ENCODE assay signal across 9 cellular contexts in the genomic region with DNA sequence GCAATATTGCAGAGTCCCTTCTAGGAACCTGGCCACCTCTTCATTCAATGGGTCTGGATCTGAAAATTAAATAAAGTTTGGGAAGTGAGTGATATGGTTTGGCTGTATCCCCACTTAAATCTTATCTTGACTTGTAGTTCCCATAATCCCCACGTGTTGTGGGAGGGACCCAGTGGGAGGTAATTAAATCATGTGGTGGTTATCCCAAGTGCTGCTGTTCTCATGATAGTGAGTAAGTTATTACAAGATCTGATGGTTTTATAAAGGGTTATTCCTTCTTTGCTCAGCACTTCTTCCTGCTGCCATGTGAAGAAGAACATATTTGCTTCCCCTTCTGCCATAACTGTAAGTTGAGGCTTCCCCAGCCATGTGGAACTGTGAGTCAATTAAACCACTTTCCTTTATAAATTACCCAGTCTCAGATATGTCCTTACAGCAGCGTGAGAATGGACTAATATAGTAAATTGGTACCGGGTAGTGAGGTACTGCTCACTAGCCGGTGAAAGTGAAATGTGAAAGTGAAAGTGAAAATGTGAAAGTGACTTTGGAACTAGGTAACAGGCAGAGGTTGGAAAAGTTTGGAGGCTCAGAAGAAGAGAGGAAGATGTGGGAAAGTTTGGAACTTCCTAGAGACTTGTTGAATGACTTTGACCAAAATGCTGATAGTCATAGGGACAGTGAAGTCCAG. TPM values are rescaled to one million over a fixed set of nuclear protein-coding genes. Genes with fewer than 3 reads are reported as not detected.
A peak's percentile ranks its signal among the peaks of the same experiment; 100 is the strongest.
DNase-seq lines count a peak whose midpoint lies in the region; ATAC-seq and TF ChIP-seq lines count a peak whose summit lies in the region.
"Not testable (repeated sequence)": the region's sequence is repeated elsewhere in the genome, so short reads cannot be mapped to it uniquely, and the experiment has no call there.
"Had no signal": no experiment of that assay in that cellular context is flagged by ENCODE, and none has a peak within 500 bp of the region (broad histone marks: within the 10 kb centered on the region; RNA-seq: fewer than 3 reads in every experiment).

No MANE protein-coding gene starts in this region.

- not testable (repeated sequence) for TF ChIP-seq CTCF in AG04450 (IDR thresholded peaks at IDR 0.05; ENCODE audit: low read depth, low read length); OCI-LY1 (IDR thresholded peaks at IDR 0.05; ENCODE audit: low read length); heart left ventricle (IDR thresholded peaks at IDR 0.05); mucosa of descending colon (IDR thresholded peaks at IDR 0.05)

- not testable (repeated sequence) for H3K27me3 Mint-ChIP-seq in activated CD4-positive, alpha-beta T cell treated with anti-CD3 and anti-CD28 coated beads, Interleukin-2, amount 10 ng/mL, durations not matched to agents 24 days and 14 days

- H3K9ac ChIP-seq in OCI-LY1 (ENCODE audit: low read length); skeletal muscle tissue (ENCODE audit: low read depth in 1 of 3, low read length in 3 of 3): not testable (repeated sequence)

- CTCF ChIA-PET in AG04450 (lab: Charles Lee) = not testable (repeated sequence)

- not testable (repeated sequence) for H3K27ac ChIP-seq in AG04450 (ENCODE audit: low read depth, low read length); OCI-LY1 (ENCODE audit: low read depth, low read length, poor library complexity, severe bottlenecking); skeletal muscle tissue (ENCODE audit: low read depth, low read length)
- H3K27ac ChIP-seq in heart left ventricle = peak overlapping the region in 6 of 12 donors; percentile 13 to 78 (median 51)

- not testable (repeated sequence) for H3K9me2 ChIP-seq in OCI-LY1 (ENCODE audit: low read depth, low read length)

- not testable (repeated sequence) for H3K36me3 ChIP-seq in OCI-LY1 (ENCODE audit: insufficient read depth, low read length); heart left ventricle; mucosa of descending colon (ENCODE audit: low read depth); skeletal muscle tissue (ENCODE audit: control insufficient read depth in 3 of 3, insufficient read depth in 3 of 3, low read length in 3 of 3)

- not testable (repeated sequence) for H4K20me1 ChIP-seq in OCI-LY1 (ENCODE audit: insufficient read depth, low read length)

- peak overlapping the region; percentile 24 for H3K4me3 Mint-ChIP-seq in activated CD4-positive, alpha-beta T cell treated with anti-CD3 and anti-CD28 coated beads, Interleukin-2, amount 10 ng/mL, durations not matched to agents 24 days and 14 days

- H3K4me1 Mint-ChIP-seq in activated CD4-positive, alpha-beta T cell treated with anti-CD3 and anti-CD28 coated beads, Interleukin-2, amount 10 ng/mL, durations not matched to agents 24 days and 14 days = not testable (repeated sequence)

- H3K4me3 ChIP-seq in AG04450 (ENCODE audit: low read depth, low read length) = peak overlapping the region; percentile 7; the same call in 1 of the 2 replicates
- peak overlapping the region; percentile 25 for H3K4me3 ChIP-seq in OCI-LY1 (ENCODE audit: low read depth, low read length, poor library complexity, severe bottlenecking)
- peak overlapping the region in 10 of 12 donors; percentile 33 to 61 (median 46) for H3K4me3 ChIP-seq in heart left ventricle
- not testable (repeated sequence) for H3K4me3 ChIP-seq in mucosa of descending colon
- H3K4me3 ChIP-seq in skeletal muscle tissue (ENCODE audit: low read length in 3 of 3) = peak overlapping the region; percentile 28 to 58 (median 57)

- H3K4me2 ChIP-seq in OCI-LY1 (ENCODE audit: low read length) = peak overlapping the region; percentile 11; the same call in 1 of the 2 replicates

- H3K27ac Mint-ChIP-seq in activated CD4-positive, alpha-beta T cell treated with anti-CD3 and anti-CD28 coated beads, Interleukin-2, amount 10 ng/mL, durations not matched to agents 24 days and 14 days = not testable (repeated sequence)

- not testable (repeated sequence) for H3K36me3 Mint-ChIP-seq in activated CD4-positive, alpha-beta T cell treated with anti-CD3 and anti-CD28 coated beads, Interleukin-2, amount 10 ng/mL, durations not matched to agents 24 days and 14 days (ENCODE audit: low read depth)

- ATAC-seq in heart left ventricle (peak in 2 of 4 donors; percentile 61), mucosa of descending colon (peak; percentile 80)

- peaks cover 15% of the 10 kb centered on the region for H3K9me3 Mint-ChIP-seq in activated CD4-positive, alpha-beta T cell treated with anti-CD3 and anti-CD28 coated beads, Interleukin-2, amount 10 ng/mL, durations not matched to agents 24 days and 14 days

- TF ChIP-seq POLR2A in heart left ventricle (IDR thresholded peaks at IDR 0.05) = not testable (repeated sequence)

- POLR2A ChIA-PET in AG04450 (lab: Yijun Ruan, JAX) = not testable (repeated sequence)

- not testable (repeated sequence) for H3K79me2 ChIP-seq in OCI-LY1 (ENCODE audit: insufficient read depth, low read length)

- not testable (repeated sequence) for H3K27me3 ChIP-seq in AG04450 (ENCODE audit: control insufficient read depth, insufficient read depth, low read length); OCI-LY1 (ENCODE audit: insufficient read depth, low read length); heart left ventricle; skeletal muscle tissue (ENCODE audit: control insufficient read depth in 3 of 3, insufficient read depth in 3 of 3, low read length in 3 of 3)

- H3F3A ChIP-seq in OCI-LY1 (ENCODE audit: insufficient read depth, low read length) = not testable (repeated sequence)

- not testable (repeated sequence) for H3K4me1 ChIP-seq in OCI-LY1 (ENCODE audit: insufficient read depth, low read length, severe bottlenecking); skeletal muscle tissue (ENCODE audit: control insufficient read depth in 3 of 3, insufficient read depth in 3 of 3, low read length in 3 of 3)
- H3K4me1 ChIP-seq in heart left ventricle (peaks cover 0 to 11% (median 0%) of the 10 kb centered on the region in 12 donors), mucosa of descending colon (ENCODE audit: low read depth) (peaks cover 11% of the 10 kb centered on the region)

- H2AFZ ChIP-seq in OCI-LY1 (ENCODE audit: low read length) = not testable (repeated sequence)

- intact Hi-C loops in activated CD4-positive, alpha-beta T cell treated with anti-CD3 and anti-CD28 coated beads, Interleukin-2, amount 10 ng/mL, durations not matched to agents 24 days and 14 days (cut with micrococcal nuclease); heart left ventricle (cut with DNase I); mucosa of descending colon (cut with DNase I, micrococcal nuclease): not testable (repeated sequence)

- WGBS in heart left ventricle, 4 donors = 18 to 36% (median 26%) methylated on average over 4 of the region's 4 CpGs

- not testable (repeated sequence) for H3K9me3 ChIP-seq in AG04450 (ENCODE audit: control insufficient read depth, insufficient read depth, low read length); OCI-LY1 (ENCODE audit: low read length); mucosa of descending colon; skeletal muscle tissue (ENCODE audit: control insufficient read depth in 3 of 3, low read length in 3 of 3)
- H3K9me3 ChIP-seq in heart left ventricle = peaks cover 0 to 13% (median 0%) of the 10 kb centered on the region in 12 donors

- not testable (repeated sequence) for DNase-seq in AG04450 (ENCODE audit: low read depth, low spot score); heart left ventricle
- DNase-seq in GOT3 (lab: John Stamatoyannopoulos, UW) (peak; percentile 60), mucosa of descending colon (peak in 1 of 3 donors; percentile 14)
- DNase-seq in activated CD4-positive, alpha-beta T cell treated with anti-CD3 and anti-CD28 coated beads, Interleukin-2, amount 10 ng/mL, durations not matched to agents 24 days and 14 days = peak; percentile 62
- DNase-seq in central memory CD4-positive, alpha-beta T cell = peak; percentile 30

RNA-seq across cellular contexts. Expression of gene PTTG1IP2, which starts 6.3 kb away (rescaled TPM):
- polyA plus RNA-seq in AG04450 (2011; rRNA removed) (not detected in 2 replicates), heart left ventricle (not detected)
- not detected in 2 replicates for polyA minus RNA-seq in AG04450 (2011; rRNA and poly(A)+ RNA removed)
- not detected in 2 replicates for total RNA-seq in activated CD4-positive, alpha-beta T cell treated with anti-CD3 and anti-CD28 coated beads, Interleukin-2, amount 10 ng/mL, durations not matched to agents 24 days and 14 days
- total RNA-seq in heart left ventricle (not detected), mucosa of descending colon (not detected), skeletal muscle tissue (not detected)
- total RNA-seq: mesenteric fat pad had no signal

RNA-seq across cellular contexts. Expression of gene CLDN12, which starts 59.9 kb away (rescaled TPM):
- polyA plus RNA-seq in AG04450 (2011; rRNA removed) (41.4 and 41.6 TPM in 2 replicates), heart left ventricle (10 to 100 TPM; 22.3 to 23.6 TPM)
- 83.1 and 121 TPM in 2 replicates for polyA minus RNA-seq in AG04450 (2011; rRNA and poly(A)+ RNA removed)
- total RNA-seq in activated CD4-positive, alpha-beta T cell treated with anti-CD3 and anti-CD28 coated beads, Interleukin-2, amount 10 ng/mL, durations not matched to agents 24 days and 14 days = 3.3 and 4.2 TPM in 2 replicates
- total RNA-seq in heart left ventricle (10 to 100 TPM; 20.7 to 45.2 (median 32.2) TPM), mucosa of descending colon (10 to 100 TPM; 43.4 to 66.6 (median 55.4) TPM), skeletal muscle tissue (15.7 TPM)
